ENCODE assay signal across 26 cellular contexts in genomic region chr22:30351226-30351625, GRCh38. TPM values are rescaled to one million over a fixed set of nuclear protein-coding genes. Genes with fewer than 3 reads are reported as not detected.
A peak's percentile ranks its signal among the peaks of the same experiment; 100 is the strongest.
DNase-seq lines count a peak whose midpoint lies in the region; ATAC-seq and TF ChIP-seq lines count a peak whose summit lies in the region.
"Had no signal": no experiment of that assay in that cellular context is flagged by ENCODE, and none has a peak within 500 bp of the region (broad histone marks: within the 10 kb centered on the region; RNA-seq: fewer than 3 reads in every experiment).

No MANE protein-coding gene starts in this region.

- H3K4me3 Mint-ChIP-seq in activated T-cell treated with anti-CD3 and anti-CD28 coated beads, Interleukin-2, amount 50 U/mL, for 24 hours, result no peak overlapping the region
- no peak overlapping the region for H3K4me3 Mint-ChIP-seq in activated T-cell treated with anti-CD3 and anti-CD28 coated beads, Interleukin-2, amount 50 U/mL, for 4 hours
- H3K4me3 Mint-ChIP-seq in dendritic cell treated with granulocyte-macrophage colony-stimulating factor and Interleukin-4, amounts not matched to agents 40 ng/mL and 50 ng/mL, for 4 days, result no peak overlapping the region
- H3K4me3 Mint-ChIP-seq in stimulated activated naive B cell treated with anti-CD40 and anti-IgM and Interleukin-4, amounts not matched to agents 10 μg/mL and 1 μg/mL and 100 μg/mL, for 72 hours, result no peak overlapping the region
- H3K4me3 Mint-ChIP-seq in nephron progenitor cell, result no peak overlapping the region
- H3K4me3 Mint-ChIP-seq: T-helper 1 cell treated with Interleukin-12 subunit alpha and Interleukin-12 subunit beta and Interleukin-4 antibody, amounts not matched to agents 30 μg/mL and 1 μg/mL, for 36 hours had no signal

- 0 out of 2 replicates have a peak, but pooled peaks cover 15% of the 10 kb centered on the region for H3F3A ChIP-seq in PC-9 (ENCODE audit: insufficient read depth, low read depth)

- peaks cover 85% of the 10 kb centered on the region for H3K79me2 ChIP-seq in PC-9 (ENCODE audit: low read depth)

- H3K9me3 ChIP-seq in PC-9 (ENCODE audit: insufficient read depth, low read depth), result no peaks in the 10 kb centered on the region
- H3K9me3 ChIP-seq: A549, adrenal gland, BLaER1, esophagus squamous epithelium, left ventricle myocardium inferior, ovary, stomach, tibial nerve had no signal

- H4K20me1 ChIP-seq in PC-9 (ENCODE audit: insufficient read depth), result peaks cover 75% of the 10 kb centered on the region

- H3K9me3 Mint-ChIP-seq in activated T-cell treated with anti-CD3 and anti-CD28 coated beads, Interleukin-2, amount 50 U/mL, for 24 hours, result no peaks in the 10 kb centered on the region
- H3K9me3 Mint-ChIP-seq in activated T-cell treated with anti-CD3 and anti-CD28 coated beads, Interleukin-2, amount 50 U/mL, for 4 hours, result no peaks in the 10 kb centered on the region
- no peaks in the 10 kb centered on the region for H3K9me3 Mint-ChIP-seq in dendritic cell treated with granulocyte-macrophage colony-stimulating factor and Interleukin-4, amounts not matched to agents 40 ng/mL and 50 ng/mL, for 4 days
- H3K9me3 Mint-ChIP-seq in stimulated activated naive B cell treated with anti-CD40 and anti-IgM and Interleukin-4, amounts not matched to agents 10 μg/mL and 1 μg/mL and 100 μg/mL, for 72 hours, result no peaks in the 10 kb centered on the region
- H3K9me3 Mint-ChIP-seq in nephron progenitor cell, result no peaks in the 10 kb centered on the region
- H3K9me3 Mint-ChIP-seq: naive thymus-derived CD8-positive, alpha-beta T cell; T-helper 1 cell treated with Interleukin-12 subunit alpha and Interleukin-12 subunit beta and Interleukin-4 antibody, amounts not matched to agents 30 μg/mL and 1 μg/mL, for 36 hours had no signal

- DNase-seq in activated T-cell treated with anti-CD3 and anti-CD28 coated beads, Interleukin-2, amount 50 U/mL, for 24 hours, result no peak
- no peak for DNase-seq in activated T-cell treated with anti-CD3 and anti-CD28 coated beads, Interleukin-2, amount 50 U/mL, for 4 hours
- DNase-seq in ELR (ENCODE audit: low read depth), result peak; percentile 71
- no peak for DNase-seq in stimulated activated naive B cell treated with anti-CD40 and anti-IgM and Interleukin-4, amounts not matched to agents 10 μg/mL and 1 μg/mL and 100 μg/mL, for 72 hours
- DNase-seq in nephron progenitor cell, result no peak
- no peak for DNase-seq in PC-9
- no peak for DNase-seq in RPMI8226
- DNase-seq: activated CD4-positive, alpha-beta T cell treated with anti-CD3 and anti-CD28 coated beads for 4 hours; activated effector memory CD4-positive, alpha-beta T cell treated with Interleukin-2 at 50 U/mL for 16 hours; adrenal gland; esophagus squamous epithelium; left ventricle myocardium inferior; midbrain; naive thymus-derived CD8-positive, alpha-beta T cell; NCI-H1092 treated with DMSO at 0.1 percent for 48 hours; NCI-H2029 treated with DMSO at 0.1 percent for 48 hours; NCI-H226; ovary; stimulated activated CD4-positive, alpha-beta T cell treated with anti-CD3 and anti-CD28 coated beads, Interleukin-4, amount 100 ng/mL, for 24 hours; stomach had no signal

- H3K27me3 Mint-ChIP-seq in activated T-cell treated with anti-CD3 and anti-CD28 coated beads, Interleukin-2, amount 50 U/mL, for 24 hours, result no peaks in the 10 kb centered on the region
- H3K27me3 Mint-ChIP-seq in activated T-cell treated with anti-CD3 and anti-CD28 coated beads, Interleukin-2, amount 50 U/mL, for 4 hours (ENCODE audit: low read depth), result no peaks in the 10 kb centered on the region
- no peaks in the 10 kb centered on the region for H3K27me3 Mint-ChIP-seq in dendritic cell treated with granulocyte-macrophage colony-stimulating factor and Interleukin-4, amounts not matched to agents 40 ng/mL and 50 ng/mL, for 4 days
- no peaks in the 10 kb centered on the region for H3K27me3 Mint-ChIP-seq in stimulated activated naive B cell treated with anti-CD40 and anti-IgM and Interleukin-4, amounts not matched to agents 10 μg/mL and 1 μg/mL and 100 μg/mL, for 72 hours
- no peaks in the 10 kb centered on the region for H3K27me3 Mint-ChIP-seq in nephron progenitor cell (ENCODE audit: low read depth, poor library complexity)
- H3K27me3 Mint-ChIP-seq: naive thymus-derived CD8-positive, alpha-beta T cell had no signal

- peaks cover 35% of the 10 kb centered on the region; the same call in 1 of the 2 replicates for H3K36me3 ChIP-seq in PC-9 (ENCODE audit: low read depth)
- H3K36me3 ChIP-seq: ovary had no signal

- H3K4me2 ChIP-seq in PC-9, result no peak overlapping the region
- H3K4me2 ChIP-seq: A549, BLaER1 had no signal

- no peak overlapping the region for H3K4me3 ChIP-seq in PC-9
- H3K4me3 ChIP-seq: A549, adrenal gland, BLaER1, esophagus squamous epithelium, left ventricle myocardium inferior, ovary, SK-N-MC, stomach, tibial nerve had no signal

- CTCF ChIA-PET in PC-9 (lab: Charles Lee), result no interaction called here

- POLR2A ChIA-PET in PC-9 (lab: Charles Lee; ENCODE audit: unreplicated experiment), result no interaction called here

- peaks cover 85% of the 10 kb centered on the region for H3K4me1 Mint-ChIP-seq in activated T-cell treated with anti-CD3 and anti-CD28 coated beads, Interleukin-2, amount 50 U/mL, for 24 hours (ENCODE audit: low read depth)
- peaks cover 82% of the 10 kb centered on the region for H3K4me1 Mint-ChIP-seq in activated T-cell treated with anti-CD3 and anti-CD28 coated beads, Interleukin-2, amount 50 U/mL, for 4 hours (ENCODE audit: low read depth)
- H3K4me1 Mint-ChIP-seq in dendritic cell treated with granulocyte-macrophage colony-stimulating factor and Interleukin-4, amounts not matched to agents 40 ng/mL and 50 ng/mL, for 4 days (ENCODE audit: low read depth), result peaks cover 43% of the 10 kb centered on the region
- peaks cover 48 to 79% of the 10 kb centered on the region in 2 donors for H3K4me1 Mint-ChIP-seq in stimulated activated naive B cell treated with anti-CD40 and anti-IgM and Interleukin-4, amounts not matched to agents 10 μg/mL and 1 μg/mL and 100 μg/mL, for 72 hours
- peaks cover 26% of the 10 kb centered on the region for H3K4me1 Mint-ChIP-seq in nephron progenitor cell

- no TSS peak for BruUV-seq in PC-9 (replicated peaks; lab: Mats Ljungman, UMichigan)

- no peak overlapping the region for H3K27ac ChIP-seq in PC-9
- H3K27ac ChIP-seq: A549, adrenal gland, BLaER1, esophagus squamous epithelium, left ventricle myocardium inferior, ovary, SK-N-MC, stomach, tibial nerve had no signal

- peak overlapping the region; percentile 83 for H3K27ac Mint-ChIP-seq in activated T-cell treated with anti-CD3 and anti-CD28 coated beads, Interleukin-2, amount 50 U/mL, for 24 hours
- peak overlapping the region; percentile 18 for H3K27ac Mint-ChIP-seq in dendritic cell treated with granulocyte-macrophage colony-stimulating factor and Interleukin-4, amounts not matched to agents 40 ng/mL and 50 ng/mL, for 4 days
- peak overlapping the region; percentile 56 for H3K27ac Mint-ChIP-seq in stimulated activated naive B cell treated with anti-CD40 and anti-IgM and Interleukin-4, amounts not matched to agents 10 μg/mL and 1 μg/mL and 100 μg/mL, for 72 hours
- H3K27ac Mint-ChIP-seq in nephron progenitor cell, result no peak overlapping the region

- ATAC-seq in activated T-cell treated with anti-CD3 and anti-CD28 coated beads, Interleukin-2, amount 50 U/mL, for 4 hours, result no peak
- no peak for ATAC-seq in stimulated activated naive B cell treated with anti-CD40 and anti-IgM and Interleukin-4, amounts not matched to agents 10 μg/mL and 1 μg/mL and 100 μg/mL, for 72 hours (replicated peaks)
- ATAC-seq: A549; naive thymus-derived CD8-positive, alpha-beta T cell had no signal

- no peaks in the 10 kb centered on the region for H3K9me2 ChIP-seq in PC-9 (ENCODE audit: insufficient read depth)

- no peak overlapping the region for H2AFZ ChIP-seq in PC-9

- H3K4me1 ChIP-seq in PC-9 (replicated peaks; ENCODE audit: insufficient read depth), result peaks cover 10% of the 10 kb centered on the region

- TF ChIP-seq CTCF in nephron progenitor cell (IDR thresholded peaks at IDR 0.05) (no peak), PC-9 (conservative IDR thresholded peaks at IDR 0.05) (no peak)

- intact Hi-C loops in dendritic cell treated with granulocyte-macrophage colony-stimulating factor and Interleukin-4, amounts not matched to agents 40 ng/mL and 50 ng/mL, for 4 days (cut with micrococcal nuclease), result no loop called here
- intact Hi-C loops in PC-9 (cut with micrococcal nuclease; ENCODE audit: unreplicated experiment), result no loop called here

- no peaks in the 10 kb centered on the region for H3K27me3 ChIP-seq in PC-9 (ENCODE audit: insufficient read depth, low read depth)
- H3K27me3 ChIP-seq: adrenal gland, BLaER1, esophagus squamous epithelium, ovary, stomach, tibial nerve had no signal

- H3K36me3 Mint-ChIP-seq in activated T-cell treated with anti-CD3 and anti-CD28 coated beads, Interleukin-2, amount 50 U/mL, for 24 hours (ENCODE audit: low read depth), result peaks cover 95% of the 10 kb centered on the region
- peaks cover 40% of the 10 kb centered on the region for H3K36me3 Mint-ChIP-seq in activated T-cell treated with anti-CD3 and anti-CD28 coated beads, Interleukin-2, amount 50 U/mL, for 4 hours (ENCODE audit: insufficient read depth)
- H3K36me3 Mint-ChIP-seq in dendritic cell treated with granulocyte-macrophage colony-stimulating factor and Interleukin-4, amounts not matched to agents 40 ng/mL and 50 ng/mL, for 4 days (ENCODE audit: low read depth), result peaks cover 87% of the 10 kb centered on the region
- peaks cover 38 to 63% of the 10 kb centered on the region in 2 donors for H3K36me3 Mint-ChIP-seq in stimulated activated naive B cell treated with anti-CD40 and anti-IgM and Interleukin-4, amounts not matched to agents 10 μg/mL and 1 μg/mL and 100 μg/mL, for 72 hours
- H3K36me3 Mint-ChIP-seq in nephron progenitor cell (ENCODE audit: low read depth), result peaks cover 60% of the 10 kb centered on the region

RNA-seq across cellular contexts. Expression of gene SF3A1, which starts 5.5 kb away (rescaled TPM):
- total RNA-seq in activated T-cell treated with anti-CD3 and anti-CD28 coated beads, Interleukin-2, amount 50 U/mL, for 4 hours, result 100 to 1,000 TPM; 315 to 335 (median 324) TPM
- 189 and 207 TPM in 2 replicates for total RNA-seq in PC-9 (2021)

RNA-seq across cellular contexts. Expression of gene CCDC157, which starts 5.6 kb away (rescaled TPM):
- 1 to 10 TPM; 2.3 to 3.0 (median 2.6) TPM for total RNA-seq in activated T-cell treated with anti-CD3 and anti-CD28 coated beads, Interleukin-2, amount 50 U/mL, for 4 hours
- 6.2 and 6.8 TPM in 2 replicates for total RNA-seq in PC-9 (2021)

RNA-seq across cellular contexts. Expression of gene TBC1D10A, which starts 24.5 kb away (rescaled TPM):
- 10 to 100 TPM; 12.6 to 16.4 (median 14.0) TPM for total RNA-seq in activated T-cell treated with anti-CD3 and anti-CD28 coated beads, Interleukin-2, amount 50 U/mL, for 4 hours
- total RNA-seq in PC-9 (2021), result 24.3 and 26.2 TPM in 2 replicates

RNA-seq across cellular contexts. Expression of gene RNF215, which starts 36.0 kb away (rescaled TPM):
- total RNA-seq in activated T-cell treated with anti-CD3 and anti-CD28 coated beads, Interleukin-2, amount 50 U/mL, for 4 hours, result 1 to 10 TPM; 3.9 to 5.1 (median 4.4) TPM
- 24.0 and 33.8 TPM in 2 replicates for total RNA-seq in PC-9 (2021)

RNA-seq across cellular contexts. Expression of gene SEC14L2, which starts 45.6 kb away (rescaled TPM):
- 10 to 100 TPM; 10.4 to 13.2 (median 12.5) TPM for total RNA-seq in activated T-cell treated with anti-CD3 and anti-CD28 coated beads, Interleukin-2, amount 50 U/mL, for 4 hours
- 51.3 and 60.8 TPM in 2 replicates for total RNA-seq in PC-9 (2021)
